In the genomic region with DNA sequence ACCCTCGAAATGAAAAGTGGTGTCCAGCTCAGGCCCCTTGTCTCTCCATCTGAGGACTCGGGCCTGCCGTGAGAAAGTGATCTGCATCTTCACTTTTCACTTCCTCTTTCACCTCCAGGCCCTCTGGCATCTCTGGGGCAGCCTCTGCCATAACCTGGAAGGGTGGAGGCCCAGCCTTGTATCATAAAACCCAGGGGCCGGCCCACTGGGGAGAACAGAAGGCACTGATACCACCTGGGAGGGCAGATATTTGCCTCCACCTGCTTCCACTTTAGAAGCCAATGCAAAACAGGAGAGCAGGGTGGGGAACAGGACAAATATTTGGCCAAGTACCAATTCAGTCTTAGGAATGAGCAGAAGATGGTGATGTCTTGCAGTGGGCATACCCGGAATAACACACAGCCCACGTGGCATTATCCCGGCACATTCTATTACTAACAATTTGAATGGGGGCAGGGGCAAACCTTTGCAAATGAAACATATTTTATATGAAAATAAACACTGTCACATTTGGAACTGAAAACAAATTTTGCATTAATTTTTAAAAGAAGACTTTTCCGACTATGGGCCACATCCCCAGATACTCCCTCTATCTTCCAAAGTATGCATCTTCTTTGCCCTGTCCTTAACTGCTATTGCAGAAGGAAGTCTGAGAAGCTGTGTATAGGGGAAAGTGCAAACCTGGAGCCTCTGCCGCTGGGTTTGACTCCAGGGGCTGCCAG, we compare ENCODE assay signal across 8 cellular contexts.
DNase-seq lines count a peak whose midpoint lies in the region; ATAC-seq and TF ChIP-seq lines count a peak whose summit lies in the region.
"Had no signal": no experiment of that assay in that cellular context is flagged by ENCODE, and none has a peak within 500 bp of the region (broad histone marks: within the 10 kb centered on the region; RNA-seq: fewer than 3 reads in every experiment).

No MANE protein-coding gene starts in this region.

- no TSS peak for BruUV-seq in Panc1 (replicated peaks; lab: Mats Ljungman, UMichigan)

- H3K27me3 ChIP-seq in Panc1 (ENCODE audit: control insufficient read depth, insufficient read depth, low read length): 0 out of 2 replicates have a peak, but pooled peaks cover 2% of the 10 kb centered on the region
- H3K27me3 ChIP-seq: SJSA1 had no signal

- POLR2A ChIA-PET in Panc1 (lab: Charles Lee): no interaction called here

- 0 out of 2 replicates have a peak, but pooled peaks have one; percentile 3 for TF ChIP-seq CTCF in Panc1 (IDR thresholded peaks at IDR 0.05)

- H3K36me3 ChIP-seq in Panc1 (ENCODE audit: control insufficient read depth, insufficient read depth, low read length): no peaks in the 10 kb centered on the region
- H3K36me3 ChIP-seq: SJSA1 had no signal

- DNase-seq in Panc1 (ENCODE audit: low read depth, low spot score) (no peak), memory B cell (ENCODE audit: low spot score in 2 of 2) (peak; percentile 45 to 56), mucosa of gallbladder (ENCODE audit: low spot score) (no peak), hypothalamus (lab: John Stamatoyannopoulos, UW) (no peak)
- no peak for DNase-seq in stimulated activated naive CD4-positive, alpha-beta T cell treated with Interleukin-2 at 50 U/mL for 16 hours (lab: John Stamatoyannopoulos, UW)

- peak overlapping the region; percentile 94 for H3K27ac Mint-ChIP-seq in memory B cell

- H3K27me3 Mint-ChIP-seq in memory B cell: no peaks in the 10 kb centered on the region

- no peak overlapping the region for H3K27ac ChIP-seq in Panc1 (ENCODE audit: low read length)
- H3K27ac ChIP-seq: SJSA1 had no signal

- H3K4me1 Mint-ChIP-seq in memory B cell: peaks cover 36% of the 10 kb centered on the region

- no peaks in the 10 kb centered on the region for H3K9me3 Mint-ChIP-seq in memory B cell

- ATAC-seq in GM19351 (IDR thresholded peaks at IDR 0.05; ENCODE audit: unreplicated experiment): peak; percentile 73
- ATAC-seq in HG03025 (IDR thresholded peaks at IDR 0.05; ENCODE audit: low FRiP score, unreplicated experiment): peak; percentile 59
- ATAC-seq in Panc1: no peak
- ATAC-seq in memory B cell (ENCODE audit: low read depth): peak; percentile 73

- peak overlapping the region; percentile 51 for H3K4me3 Mint-ChIP-seq in memory B cell

- intact Hi-C loops in Panc1 (cut with micrococcal nuclease; ENCODE audit: unreplicated experiment): no loop called here

- H3K4me3 ChIP-seq in Panc1 (ENCODE audit: low read depth in 2 of 2, low read length in 2 of 2): no peak overlapping the region
- H3K4me3 ChIP-seq: SJSA1 had no signal

- CTCF ChIA-PET in Panc1 (lab: Charles Lee): no interaction called here

- in situ Hi-C loops in Panc1 (cut with HindIII; ENCODE audit: low pct_unique_long_range_greater_than_20kb, low sequenced_read_pairs): no loop called here

- H3K4me1 ChIP-seq in Panc1 (ENCODE audit: control insufficient read depth, insufficient read depth, low read length): peaks cover 3% of the 10 kb centered on the region; the same call in 1 of the 2 replicates

- peaks cover under 1% of the 10 kb centered on the region for H3K36me3 Mint-ChIP-seq in memory B cell

- H3K9me3 ChIP-seq in Panc1 (ENCODE audit: control insufficient read depth, insufficient read depth, low read depth, low read length): no peaks in the 10 kb centered on the region
- H3K9me3 ChIP-seq: SJSA1 had no signal

Comparison
In these comparisons a context has a peak if more than half of its experiments do, and no peak if none do; other contexts are left out.
1. DNase-seq: peak in memory B cell (2 of 2); none in Panc1 (single experiment), stimulated activated naive CD4-positive, alpha-beta T cell treated with Interleukin-2 at 50 U/mL for 16 hours (single experiment), mucosa of gallbladder (single experiment) and hypothalamus (0 of 51).